ENCODE assay signal across 25 cellular contexts in genomic region chr7:37726022-37726421, GRCh38. TPM values are rescaled to one million over a fixed set of nuclear protein-coding genes. Genes with fewer than 3 reads are reported as not detected.
DNase-seq lines count a peak whose midpoint lies in the region; ATAC-seq and TF ChIP-seq lines count a peak whose summit lies in the region.
"Had no signal": no experiment of that assay in that cellular context is flagged by ENCODE, and none has a peak within 500 bp of the region (broad histone marks: within the 10 kb centered on the region; RNA-seq: fewer than 3 reads in every experiment).

No MANE protein-coding gene starts in this region.

- no peak overlapping the region for H2BK120ac ChIP-seq in mesendoderm (ENCODE audit: low read depth, low read length)

- no peak overlapping the region for H2BK15ac ChIP-seq in mesendoderm (replicated peaks; ENCODE audit: low read depth)

- DNase-seq in activated naive CD8-positive, alpha-beta T cell treated with anti-CD3 and anti-CD28 coated beads, Interleukin-2, amount 10 ng/mL, durations not matched to agents 7 days and 5 days: no peak
- no peak for DNase-seq in activated naive CD8-positive, alpha-beta T cell treated with anti-CD3 and anti-CD28 coated beads for 36 hours
- DNase-seq in mesendoderm (peak; percentile 78), T-helper 9 cell (no peak), left ventricle myocardium superior (no peak)
- no peak for DNase-seq in stimulated activated CD4-positive, alpha-beta T cell treated with anti-CD3 and anti-CD28 coated beads, Interleukin-15, amount 100 ng/mL, for 24 hours
- DNase-seq: ACHN; BE2C; C1 segment of cervical spinal cord; CD8-positive, alpha-beta memory T cell; COR-L47; DMS 273 treated with DMSO at 0.1 percent for 48 hours; DMS53; DND-41; EL; H7; HFFc6 had no signal

- H3K79me2 ChIP-seq in Loucy (ENCODE audit: insufficient read depth, low read length) (no peaks in the 10 kb centered on the region), mesendoderm (ENCODE audit: control insufficient read depth, insufficient read depth, low read length) (no peaks in the 10 kb centered on the region)

- no peaks in the 10 kb centered on the region for H3K36me3 Mint-ChIP-seq in activated naive CD8-positive, alpha-beta T cell treated with anti-CD3 and anti-CD28 coated beads, Interleukin-2, amount 10 ng/mL, durations not matched to agents 7 days and 5 days
- no peaks in the 10 kb centered on the region for H3K36me3 Mint-ChIP-seq in activated naive CD8-positive, alpha-beta T cell treated with anti-CD3 and anti-CD28 coated beads for 36 hours
- H3K36me3 Mint-ChIP-seq: CD4-positive, CD25-positive, alpha-beta regulatory T cell; CD8-positive, alpha-beta memory T cell had no signal

- H3K9ac ChIP-seq in Loucy (ENCODE audit: low read depth, low read length, poor library complexity, severe bottlenecking) (no peak overlapping the region), mesendoderm (ENCODE audit: low read length) (no peak overlapping the region)

- POLR2A ChIA-PET in activated naive CD8-positive, alpha-beta T cell treated with anti-CD3 and anti-CD28 coated beads, Interleukin-2, amount 10 ng/mL, durations not matched to agents 7 days and 5 days (lab: Charles Lee): no interaction called here

- H3K9me2 ChIP-seq in Loucy (replicated peaks; ENCODE audit: low read depth, low read length): no peaks in the 10 kb centered on the region

- no CpG with 5 or more reads among the region's 1 CpG for WGBS in mesendoderm (ENCODE audit: extremely low coverage, insufficient coverage, low lambda C conversion rate)

- no peaks in the 10 kb centered on the region for H3K9me3 Mint-ChIP-seq in activated naive CD8-positive, alpha-beta T cell treated with anti-CD3 and anti-CD28 coated beads, Interleukin-2, amount 10 ng/mL, durations not matched to agents 7 days and 5 days
- H3K9me3 Mint-ChIP-seq in activated naive CD8-positive, alpha-beta T cell treated with anti-CD3 and anti-CD28 coated beads for 36 hours: no peaks in the 10 kb centered on the region
- H3K9me3 Mint-ChIP-seq: CD8-positive, alpha-beta memory T cell; GM23338 had no signal

- no peak overlapping the region for H3K18ac ChIP-seq in mesendoderm (ENCODE audit: low read length)

- no peak overlapping the region for H4K8ac ChIP-seq in mesendoderm (ENCODE audit: low read depth, low read length)

- intact Hi-C loops in left ventricle myocardium superior (cut with micrococcal nuclease): no loop called here

- H2AFZ ChIP-seq in Loucy (ENCODE audit: low read length): no peak overlapping the region
- H2AFZ ChIP-seq: GM23338 had no signal

- H3K27ac ChIP-seq in mesendoderm (ENCODE audit: low read depth, low read length): no peak overlapping the region
- H3K27ac ChIP-seq: HL-60 had no signal

- no peaks in the 10 kb centered on the region for H3K27me3 ChIP-seq in Loucy (ENCODE audit: insufficient read depth, low read length, poor library complexity, severe bottlenecking)
- no peaks in the 10 kb centered on the region for H3K27me3 ChIP-seq in mesendoderm (ENCODE audit: insufficient read depth, low read length, poor library complexity)
- H3K27me3 ChIP-seq: BE2C had no signal

- no peak overlapping the region for H2BK5ac ChIP-seq in mesendoderm (ENCODE audit: low read length)

- no peak overlapping the region for H3K4ac ChIP-seq in mesendoderm (ENCODE audit: low read depth, low read length)

- 0 out of 2 replicates have a peak, but pooled peaks have one; percentile 15 for TF ChIP-seq CTCF in Loucy (conservative IDR thresholded peaks at IDR 0.05; ENCODE audit: low read length)

- peaks cover 9% of the 10 kb centered on the region for H3K4me1 Mint-ChIP-seq in activated naive CD8-positive, alpha-beta T cell treated with anti-CD3 and anti-CD28 coated beads, Interleukin-2, amount 10 ng/mL, durations not matched to agents 7 days and 5 days
- H3K4me1 Mint-ChIP-seq in activated naive CD8-positive, alpha-beta T cell treated with anti-CD3 and anti-CD28 coated beads for 36 hours: peaks cover 3% of the 10 kb centered on the region
- H3K4me1 Mint-ChIP-seq: GM23338 had no signal

- H3K27me3 Mint-ChIP-seq in activated naive CD8-positive, alpha-beta T cell treated with anti-CD3 and anti-CD28 coated beads, Interleukin-2, amount 10 ng/mL, durations not matched to agents 7 days and 5 days: peaks cover 7% of the 10 kb centered on the region
- H3K27me3 Mint-ChIP-seq in activated naive CD8-positive, alpha-beta T cell treated with anti-CD3 and anti-CD28 coated beads for 36 hours: no peaks in the 10 kb centered on the region
- H3K27me3 Mint-ChIP-seq: CD4-positive, CD25-positive, alpha-beta regulatory T cell had no signal

- no peak overlapping the region for H3K27ac Mint-ChIP-seq in activated naive CD8-positive, alpha-beta T cell treated with anti-CD3 and anti-CD28 coated beads, Interleukin-2, amount 10 ng/mL, durations not matched to agents 7 days and 5 days
- H3K27ac Mint-ChIP-seq in activated naive CD8-positive, alpha-beta T cell treated with anti-CD3 and anti-CD28 coated beads for 36 hours: no peak overlapping the region
- H3K27ac Mint-ChIP-seq: CD8-positive, alpha-beta memory T cell; GM23338; HFFc6 had no signal

- no peaks in the 10 kb centered on the region for H3K36me3 ChIP-seq in Loucy (ENCODE audit: insufficient read depth, low read length)
- no peaks in the 10 kb centered on the region for H3K36me3 ChIP-seq in mesendoderm (ENCODE audit: control insufficient read depth, insufficient read depth, low read length)
- H3K36me3 ChIP-seq: BE2C had no signal

- peak overlapping the region; percentile 33 for H3K4me2 ChIP-seq in Loucy (ENCODE audit: low read depth, low read length, poor library complexity, severe bottlenecking)
- no peak overlapping the region for H3K4me2 ChIP-seq in mesendoderm (ENCODE audit: low read length)
- H3K4me2 ChIP-seq: GM23338 had no signal

- H2AK5ac ChIP-seq in mesendoderm (ENCODE audit: low read length): no peak overlapping the region

- H3K23ac ChIP-seq in mesendoderm (ENCODE audit: low read length): no peak overlapping the region

- H3K79me1 ChIP-seq in mesendoderm (ENCODE audit: low read length): no peaks in the 10 kb centered on the region

- H3F3A ChIP-seq in Loucy (ENCODE audit: low read depth): no peaks in the 10 kb centered on the region

- H3K4me3 Mint-ChIP-seq in activated naive CD8-positive, alpha-beta T cell treated with anti-CD3 and anti-CD28 coated beads, Interleukin-2, amount 10 ng/mL, durations not matched to agents 7 days and 5 days: no peak overlapping the region
- no peak overlapping the region for H3K4me3 Mint-ChIP-seq in activated naive CD8-positive, alpha-beta T cell treated with anti-CD3 and anti-CD28 coated beads for 36 hours
- H3K4me3 Mint-ChIP-seq: CD4-positive, CD25-positive, alpha-beta regulatory T cell; CD8-positive, alpha-beta memory T cell; GM23338; HFFc6 had no signal

- H4K20me1 ChIP-seq in Loucy (ENCODE audit: insufficient read depth, low read length, poor library complexity, severe bottlenecking): no peaks in the 10 kb centered on the region

- peak; percentile 56 for ATAC-seq in activated naive CD8-positive, alpha-beta T cell treated with anti-CD3 and anti-CD28 coated beads, Interleukin-2, amount 10 ng/mL, durations not matched to agents 7 days and 5 days (ENCODE audit: low read depth)
- ATAC-seq in left ventricle myocardium superior: no peak
- ATAC-seq: GM23338, HCT116, K562 had no signal

- no peak overlapping the region for H4K5ac ChIP-seq in mesendoderm (ENCODE audit: low read length)

- no peak overlapping the region for H3K4me3 ChIP-seq in Loucy (ENCODE audit: low read length, poor library complexity, severe bottlenecking)
- no peak overlapping the region for H3K4me3 ChIP-seq in mesendoderm (ENCODE audit: low read length)
- H3K4me3 ChIP-seq: GM23338, K562 had no signal

- H3K56ac ChIP-seq in mesendoderm (ENCODE audit: low read length): no peak overlapping the region

- no peaks in the 10 kb centered on the region for H3K9me3 ChIP-seq in Loucy (ENCODE audit: insufficient read depth, low read depth, low read length)
- H3K9me3 ChIP-seq: BE2C had no signal

- H3K4me1 ChIP-seq in Loucy (ENCODE audit: insufficient read depth, low read length, poor library complexity, severe bottlenecking): peaks cover 19% of the 10 kb centered on the region
- H3K4me1 ChIP-seq in mesendoderm (ENCODE audit: control insufficient read depth, low read depth, low read length): no peaks in the 10 kb centered on the region
- H3K4me1 ChIP-seq: BE2C had no signal

RNA-seq across cellular contexts. Expression of gene GPR141, which starts 42.5 kb away (rescaled TPM):
- total RNA-seq in activated naive CD8-positive, alpha-beta T cell treated with anti-CD3 and anti-CD28 coated beads, Interleukin-2, amount 10 ng/mL, durations not matched to agents 7 days and 5 days: not detected
- not detected for total RNA-seq in activated naive CD8-positive, alpha-beta T cell treated with anti-CD3 and anti-CD28 coated beads for 36 hours
- polyA plus RNA-seq in mesendoderm (2013, experiment 1 of 2): 0.08 TPM
- 0.14 TPM for polyA plus RNA-seq in mesendoderm (2013, experiment 2 of 2)
- 0.64 TPM for total RNA-seq in left ventricle myocardium superior
- total RNA-seq: CD4-positive, CD25-positive, alpha-beta regulatory T cell; CD8-positive, alpha-beta memory T cell; G401; H7; HFFc6; HT1080; K562 had no signal
- polyA plus RNA-seq: CD4-positive, CD25-positive, alpha-beta regulatory T cell; GM23338; K562 had no signal
